ENCODE assay signal across 8 cellular contexts in genomic region chr4:101019941-101020401, GRCh38.
DNase-seq lines count a peak whose midpoint lies in the region; ATAC-seq lines count a peak whose summit lies in the region.

No MANE protein-coding gene starts in this region.

- peaks cover 7% of the 10 kb centered on the region for H3K36me3 Mint-ChIP-seq in activated T-cell treated with anti-CD3 and anti-CD28 coated beads, Interleukin-2, amount 50 U/mL, for 4 hours (ENCODE audit: insufficient read depth)
- peaks cover 27% of the 10 kb centered on the region for H3K36me3 Mint-ChIP-seq in activated CD4-positive, alpha-beta memory T cell treated with anti-CD3 and anti-CD28 coated beads, Interleukin-2, amount 10 ng/mL, durations not matched to agents 7 days and 5 days (ENCODE audit: low read depth)
- peaks cover 10% of the 10 kb centered on the region for H3K36me3 Mint-ChIP-seq in natural killer cell treated with Interleukin-12 subunit alpha and Interleukin-12 subunit beta and Interleukin-15 and Interleukin-18, amount 100 ng/mL, for 72 hours

- H3K27ac Mint-ChIP-seq in activated CD4-positive, alpha-beta memory T cell treated with anti-CD3 and anti-CD28 coated beads, Interleukin-2, amount 10 ng/mL, durations not matched to agents 7 days and 5 days: peak overlapping the region; percentile 92
- peak overlapping the region; percentile 83 to 92 for H3K27ac Mint-ChIP-seq in natural killer cell treated with Interleukin-12 subunit alpha and Interleukin-12 subunit beta and Interleukin-15 and Interleukin-18, amount 100 ng/mL, for 72 hours

- peak; percentile 71 to 73 for ATAC-seq in activated T-cell treated with anti-CD3 and anti-CD28 coated beads, Interleukin-2, amount 50 U/mL, for 4 hours
- peak; percentile 41 for ATAC-seq in HG03045 (IDR thresholded peaks at IDR 0.05; ENCODE audit: unreplicated experiment)
- ATAC-seq in natural killer cell treated with Interleukin-12 subunit alpha and Interleukin-12 subunit beta and Interleukin-15 and Interleukin-18, amount 100 ng/mL, for 72 hours: peak; percentile 53 to 60

- POLR2A ChIA-PET in activated CD4-positive, alpha-beta memory T cell treated with anti-CD3 and anti-CD28 coated beads, Interleukin-2, amount 10 ng/mL, durations not matched to agents 7 days and 5 days (lab: Charles Lee): interaction anchor here (0.8 to 3.9 kb wide), 15 partner anchors 10 to 1326 kb away, joined by 3 to 33 read pairs (median 4); partner anchors contain the start of genes PPP3CA and SLC39A8

- CTCF ChIA-PET in activated CD4-positive, alpha-beta memory T cell treated with anti-CD3 and anti-CD28 coated beads, Interleukin-2, amount 10 ng/mL, durations not matched to agents 7 days and 5 days (lab: Charles Lee): interaction anchor here (1.1 to 1.6 kb wide), 4 partner anchors 10 to 328 kb away, joined by 3 to 6 read pairs (median 4); partner anchors contain the start of gene PPP3CA

- peaks cover 63% of the 10 kb centered on the region for H3K4me1 Mint-ChIP-seq in activated T-cell treated with anti-CD3 and anti-CD28 coated beads, Interleukin-2, amount 50 U/mL, for 4 hours (ENCODE audit: low read depth)
- peaks cover 69% of the 10 kb centered on the region for H3K4me1 Mint-ChIP-seq in activated CD4-positive, alpha-beta memory T cell treated with anti-CD3 and anti-CD28 coated beads, Interleukin-2, amount 10 ng/mL, durations not matched to agents 7 days and 5 days
- peaks cover 56 to 66% of the 10 kb centered on the region in 2 donors for H3K4me1 Mint-ChIP-seq in natural killer cell treated with Interleukin-12 subunit alpha and Interleukin-12 subunit beta and Interleukin-15 and Interleukin-18, amount 100 ng/mL, for 72 hours (ENCODE audit: low read depth in 2 of 2)

- no peaks in the 10 kb centered on the region for H3K27me3 Mint-ChIP-seq in activated T-cell treated with anti-CD3 and anti-CD28 coated beads, Interleukin-2, amount 50 U/mL, for 4 hours (ENCODE audit: low read depth)
- H3K27me3 Mint-ChIP-seq in activated CD4-positive, alpha-beta memory T cell treated with anti-CD3 and anti-CD28 coated beads, Interleukin-2, amount 10 ng/mL, durations not matched to agents 7 days and 5 days: no peaks in the 10 kb centered on the region
- H3K27me3 Mint-ChIP-seq in natural killer cell treated with Interleukin-12 subunit alpha and Interleukin-12 subunit beta and Interleukin-15 and Interleukin-18, amount 100 ng/mL, for 72 hours: no peaks in the 10 kb centered on the region

- no peak for DNase-seq in activated T-cell treated with anti-CD3 and anti-CD28 coated beads, Interleukin-2, amount 50 U/mL, for 4 hours
- no peak for DNase-seq in activated T-cell treated with anti-CD3 and anti-CD28 coated beads, Interleukin-2, amount 50 U/mL, for 1 hour
- peak; percentile 51 for DNase-seq in activated CD4-positive, alpha-beta memory T cell treated with anti-CD3 and anti-CD28 coated beads, Interleukin-2, amount 10 ng/mL, durations not matched to agents 7 days and 5 days
- DNase-seq in natural killer cell treated with Interleukin-12 subunit alpha and Interleukin-12 subunit beta and Interleukin-15 and Interleukin-18, amount 100 ng/mL, for 72 hours (ENCODE audit: low spot score): no peak
- DNase-seq in pons (ENCODE audit: low spot score) (no peak), GM03348 (ENCODE audit: low spot score) (no peak), islet precursor cell (no peak)

- H3K4me3 Mint-ChIP-seq in activated T-cell treated with anti-CD3 and anti-CD28 coated beads, Interleukin-2, amount 50 U/mL, for 4 hours: peak overlapping the region; percentile 53
- H3K4me3 Mint-ChIP-seq in activated CD4-positive, alpha-beta memory T cell treated with anti-CD3 and anti-CD28 coated beads, Interleukin-2, amount 10 ng/mL, durations not matched to agents 7 days and 5 days: peak overlapping the region; percentile 57
- peak overlapping the region; percentile 84 for H3K4me3 Mint-ChIP-seq in natural killer cell treated with Interleukin-12 subunit alpha and Interleukin-12 subunit beta and Interleukin-15 and Interleukin-18, amount 100 ng/mL, for 72 hours

- no peaks in the 10 kb centered on the region for H3K9me3 Mint-ChIP-seq in activated T-cell treated with anti-CD3 and anti-CD28 coated beads, Interleukin-2, amount 50 U/mL, for 4 hours
- peaks cover 6% of the 10 kb centered on the region for H3K9me3 Mint-ChIP-seq in activated CD4-positive, alpha-beta memory T cell treated with anti-CD3 and anti-CD28 coated beads, Interleukin-2, amount 10 ng/mL, durations not matched to agents 7 days and 5 days
- no peaks in the 10 kb centered on the region for H3K9me3 Mint-ChIP-seq in natural killer cell treated with Interleukin-12 subunit alpha and Interleukin-12 subunit beta and Interleukin-15 and Interleukin-18, amount 100 ng/mL, for 72 hours
